16 cellular contexts compared by ENCODE assay signal in the genomic region with DNA sequence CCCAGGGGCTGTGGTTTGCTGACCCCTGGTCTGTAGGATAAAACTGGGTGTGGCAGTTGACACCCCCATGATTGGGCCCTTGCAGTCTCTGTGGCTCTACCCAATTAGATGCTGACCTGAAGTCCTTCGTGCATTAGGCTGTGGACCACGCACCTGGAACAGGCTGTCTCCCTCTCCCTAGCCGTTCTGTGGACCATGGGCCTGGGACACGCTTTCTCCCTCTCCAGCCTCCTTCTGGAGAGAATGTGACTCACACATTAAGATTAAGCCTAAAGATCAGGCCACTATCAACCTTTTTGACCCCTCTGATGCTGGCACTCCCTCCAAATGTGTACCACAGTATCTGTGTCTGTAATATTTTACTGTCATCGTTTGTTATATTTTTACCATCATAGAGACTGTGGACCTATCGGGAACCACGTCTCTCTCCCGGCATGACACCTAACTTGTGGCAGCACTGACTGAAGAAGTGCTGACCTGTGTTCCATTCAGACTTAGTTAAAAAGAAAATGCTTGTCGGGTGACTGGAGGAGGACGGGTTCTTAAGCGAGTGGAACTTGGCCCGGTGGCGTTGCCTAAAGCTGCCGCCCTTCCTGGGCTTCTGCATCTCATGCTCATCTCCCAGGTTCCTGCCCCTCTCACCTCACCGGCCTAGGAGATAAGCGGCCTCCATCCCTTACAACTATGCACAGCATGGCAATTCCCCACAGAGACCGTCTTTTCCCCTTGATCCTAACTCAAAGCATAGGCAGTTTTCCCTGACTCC.
DNase-seq lines count a peak whose midpoint lies in the region; ATAC-seq and TF ChIP-seq lines count a peak whose summit lies in the region.
"Had no signal": no experiment of that assay in that cellular context is flagged by ENCODE, and none has a peak within 500 bp of the region (broad histone marks: within the 10 kb centered on the region; RNA-seq: fewer than 3 reads in every experiment).

No MANE protein-coding gene starts in this region.

- no peak overlapping the region for H3K4me3 ChIP-seq in BLaER1 treated with 17β-estradiol and CSF1 and Interleukin-3, amounts not matched to agents 10 nM and 100 nM
- no peak overlapping the region for H3K4me3 ChIP-seq in osteoblast (ENCODE audit: insufficient read depth, low read length)
- no peak overlapping the region for H3K4me3 ChIP-seq in body of pancreas
- H3K4me3 ChIP-seq in Karpas-422 (ENCODE audit: low read length) = no peak overlapping the region
- H3K4me3 ChIP-seq: K562 had no signal

- no peak for TF ChIP-seq POLR2A in body of pancreas (IDR thresholded peaks at IDR 0.05)

- intact Hi-C loops in body of pancreas (cut with DNase I) = no loop called here

- TF ChIP-seq CTCF in osteoblast (IDR thresholded peaks at IDR 0.05; ENCODE audit: extremely low read depth, low read depth, low read length) = no peak
- no peak for TF ChIP-seq CTCF in body of pancreas (IDR thresholded peaks at IDR 0.05)

- H2AFZ ChIP-seq in osteoblast (ENCODE audit: low read length) (no peak overlapping the region), Karpas-422 (ENCODE audit: low read length) (no peak overlapping the region)

- peaks cover 0 to 4% (median 0%) of the 10 kb centered on the region in 11 experiments; a peak in 1 of 22 replicates for H4K20me1 ChIP-seq in BLaER1 treated with 17β-estradiol and CSF1 and Interleukin-3, amounts not matched to agents 10 nM and 100 nM
- H4K20me1 ChIP-seq in osteoblast (ENCODE audit: insufficient read depth, low read length) (no peaks in the 10 kb centered on the region), Karpas-422 (ENCODE audit: insufficient read depth, low read depth, low read length) (no peaks in the 10 kb centered on the region)

- no peak overlapping the region for H3K9ac ChIP-seq in BLaER1 treated with 17β-estradiol and CSF1 and Interleukin-3, amounts not matched to agents 10 nM and 100 nM
- H3K9ac ChIP-seq in Karpas-422 (ENCODE audit: low read length) = no peak overlapping the region

- peaks cover 0 to 8% (median 0%) of the 10 kb centered on the region in 11 experiments; a peak in 2 of 22 replicates for H3K36me3 ChIP-seq in BLaER1 treated with 17β-estradiol and CSF1 and Interleukin-3, amounts not matched to agents 10 nM and 100 nM
- H3K36me3 ChIP-seq in osteoblast (ENCODE audit: insufficient read depth, low read length) (no peaks in the 10 kb centered on the region), body of pancreas (replicated peaks in 1 of 2; ENCODE audit: insufficient read depth in 1 of 2, low read depth in 2 of 2) (no peaks in the 10 kb centered on the region), Karpas-422 (ENCODE audit: insufficient read depth, low read length) (no peaks in the 10 kb centered on the region)

- peaks cover 0 to 10% (median 0%) of the 10 kb centered on the region in 11 experiments; a peak in 1 of 22 replicates for H3K27me3 ChIP-seq in BLaER1 treated with 17β-estradiol and CSF1 and Interleukin-3, amounts not matched to agents 10 nM and 100 nM
- H3K27me3 ChIP-seq in osteoblast (ENCODE audit: insufficient read depth, low read length) (no peaks in the 10 kb centered on the region), body of pancreas (no peaks in the 10 kb centered on the region), Karpas-422 (ENCODE audit: low read length) (no peaks in the 10 kb centered on the region)

- WGBS in body of pancreas, 2 donors = 84 to 90% methylated on average over 17 of the region's 17 CpGs

- peaks cover 38 to 46% (median 43%) of the 10 kb centered on the region in 11 experiments for H3K9me3 ChIP-seq in BLaER1 treated with 17β-estradiol and CSF1 and Interleukin-3, amounts not matched to agents 10 nM and 100 nM (replicated peaks in 1 of 11)
- H3K9me3 ChIP-seq in osteoblast (ENCODE audit: low read depth, low read length) (no peaks in the 10 kb centered on the region), body of pancreas (no peaks in the 10 kb centered on the region), Karpas-422 (ENCODE audit: low read length) (no peaks in the 10 kb centered on the region)

- H3K79me2 ChIP-seq in osteoblast (ENCODE audit: insufficient read depth, low read length) (no peaks in the 10 kb centered on the region), Karpas-422 (ENCODE audit: low read length) (no peaks in the 10 kb centered on the region)

- H3K4me2 ChIP-seq in BLaER1 treated with 17β-estradiol and CSF1 and Interleukin-3, amounts not matched to agents 10 nM and 100 nM = peak overlapping the region; percentile 53 to 94 (median 84); a peak in 20 of 22 replicates
- H3K4me2 ChIP-seq in osteoblast (ENCODE audit: insufficient read depth, low read length) = no peak overlapping the region
- no peak overlapping the region for H3K4me2 ChIP-seq in Karpas-422 (ENCODE audit: low read depth, low read length, poor library complexity, severe bottlenecking)

- H3K9me2 ChIP-seq in Karpas-422 (replicated peaks; ENCODE audit: insufficient read depth, low read length) = no peaks in the 10 kb centered on the region

- no peak for ATAC-seq in body of pancreas

- peaks cover 21 to 61% (median 55%) of the 10 kb centered on the region in 10 experiments for H3K4me1 ChIP-seq in BLaER1 treated with 17β-estradiol and CSF1 and Interleukin-3, amounts not matched to agents 10 nM and 100 nM
- no peaks in the 10 kb centered on the region for H3K4me1 ChIP-seq in osteoblast (ENCODE audit: insufficient read depth, low read length)
- H3K4me1 ChIP-seq in body of pancreas = peaks cover 23% of the 10 kb centered on the region
- H3K4me1 ChIP-seq in Karpas-422 (ENCODE audit: low read length) = no peaks in the 10 kb centered on the region
- H3K4me1 ChIP-seq: Caco-2 had no signal

- peak overlapping the region in 2 of 11 experiments; percentile 47 to 54; a peak in 2 of 22 replicates for H3K27ac ChIP-seq in BLaER1 treated with 17β-estradiol and CSF1 and Interleukin-3, amounts not matched to agents 10 nM and 100 nM
- H3K27ac ChIP-seq in osteoblast (ENCODE audit: low read depth, low read length) (no peak overlapping the region), body of pancreas (no peak overlapping the region), Karpas-422 (ENCODE audit: low read length) (no peak overlapping the region)

- DNase-seq in activated CD8-positive, alpha-beta memory T cell treated with anti-CD3 and anti-CD28 coated beads for 24 hours = peak; percentile 30
- no peak for DNase-seq in activated CD8-positive, alpha-beta memory T cell treated with anti-CD3 and anti-CD28 coated beads, Interleukin-2, amount 50 U/mL, for 4 hours
- DNase-seq in ecto neural progenitor cell (ENCODE audit: low spot score) (peak; percentile 22), osteoblast (ENCODE audit: insufficient read length, low spot score, missing footprints) (peak; percentile 25), body of pancreas (no peak), NCI-H1930 (lab: John Stamatoyannopoulos, UW) (no peak), Karpas-422 (no peak)
- DNase-seq: Caco-2, HCEC 1CT, NCI-H1105 treated with DMSO at 0.1 percent for 48 hours, NCI-H1694, NCI-H510A, NCI-H748 treated with DMSO at 0.1 percent for 48 hours, SHP77 had no signal

Comparison
In these comparisons a context has a peak if more than half of its experiments do, and no peak if none do; other contexts are left out.
1. DNase-seq: peak in activated CD8-positive, alpha-beta memory T cell treated with anti-CD3 and anti-CD28 coated beads for 24 hours (single experiment), ecto neural progenitor cell (single experiment) and osteoblast (single experiment); none in activated CD8-positive, alpha-beta memory T cell treated with anti-CD3 and anti-CD28 coated beads, Interleukin-2, amount 50 U/mL, for 4 hours (single experiment), body of pancreas (0 of 4), NCI-H1930 (0 of 2) and Karpas-422 (single experiment).
2. H3K4me2 ChIP-seq: peak in BLaER1 treated with 17β-estradiol and CSF1 and Interleukin-3, amounts not matched to agents 10 nM and 100 nM (11 of 11); none in osteoblast (single experiment) and Karpas-422 (single experiment).